Comparison of ENCODE assay signal across 34 cellular contexts in the genomic region with DNA sequence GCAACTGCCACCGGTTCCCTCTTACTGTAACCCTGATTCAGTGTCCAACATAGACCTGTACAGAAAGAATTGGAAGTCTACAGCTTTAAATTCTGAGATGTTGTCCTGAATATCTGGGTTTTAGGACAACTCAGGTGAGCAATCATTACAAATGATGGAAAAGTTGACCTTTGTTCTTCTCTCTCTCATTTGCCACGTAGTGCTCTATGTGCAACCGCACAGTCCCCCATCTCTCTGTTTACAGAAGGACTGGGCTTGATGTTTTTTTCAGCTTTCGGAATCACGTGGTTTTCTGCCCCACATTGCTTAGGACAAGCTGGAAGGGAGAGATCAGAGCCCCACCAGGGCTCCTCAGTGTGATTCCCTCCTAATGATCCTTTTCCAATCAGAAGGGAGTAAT. TPM values are rescaled to one million over a fixed set of nuclear protein-coding genes. Genes with fewer than 3 reads are reported as not detected.
"Had no signal": no experiment of that assay in that cellular context is flagged by ENCODE, and none has a peak within 500 bp of the region (broad histone marks: within the 10 kb centered on the region; RNA-seq: fewer than 3 reads in every experiment).

No MANE protein-coding gene starts in this region.

- FAIRE-seq: endometrium, islet of Langerhans, keratinocyte had no signal

- ATAC-seq: effector memory CD8-positive, alpha-beta T cell; esophagus mucosa; gastrocnemius medialis; heart right ventricle; left cardiac atrium; lower lobe of right lung; mucosa of descending colon had no signal

- H3K27ac ChIP-seq: colonic mucosa, dorsolateral prefrontal cortex, epithelial cell of prostate, esophagus squamous epithelium, gastrocnemius medialis, heart right ventricle, left ventricle myocardium inferior, lower lobe of right lung had no signal

- H3K36me3 ChIP-seq: colonic mucosa, esophagus squamous epithelium, gastrocnemius medialis, heart right ventricle, left ventricle myocardium inferior, lower lobe of right lung had no signal

- H3K4me1 ChIP-seq: colonic mucosa, esophagus squamous epithelium, gastrocnemius medialis, heart right ventricle, left ventricle myocardium inferior had no signal

- H3K4me3 ChIP-seq: colonic mucosa, dorsolateral prefrontal cortex, esophagus squamous epithelium, gastrocnemius medialis, heart right ventricle, left ventricle myocardium inferior, lower lobe of right lung, mucosa of descending colon had no signal

- H3K27me3 ChIP-seq: colonic mucosa, esophagus squamous epithelium, gastrocnemius medialis had no signal

- H3K9me3 ChIP-seq: colonic mucosa, esophagus squamous epithelium, gastrocnemius medialis, heart right ventricle, left ventricle myocardium inferior, lower lobe of right lung, mucosa of descending colon had no signal

- DNase-seq: cerebellar nuclear complex; colonic mucosa; cortex of kidney; dorsolateral prefrontal cortex; effector CD8-positive, alpha-beta T cell; effector memory CD8-positive, alpha-beta T cell; endodermal cell; erythroblast; esophagus squamous epithelium; foreskin fibroblast; foreskin melanocyte; gastrocnemius medialis; glutamatergic neuron; head of caudate nucleus; heart right ventricle; hypothalamus; left cardiac atrium; left ventricle myocardium inferior; lower lobe of right lung; mesenchymal stem cell; mucosa of descending colon had no signal

RNA-seq across cellular contexts. Expression of a gene that starts 22.2 kb away (rescaled TPM):
- total RNA-seq: chondrocyte, colonic mucosa, endodermal cell, esophagus mucosa, esophagus squamous epithelium, gastrocnemius medialis, glomerular endothelial cell, heart right ventricle, kidney epithelial cell, left cardiac atrium, left ventricle myocardium inferior, lower leg skin, lower lobe of right lung, lung microvascular endothelial cell, mesenteric fat pad, mesothelial cell of epicardium, mucosa of descending colon, myocyte had no signal
- polyA plus RNA-seq: heart right ventricle, keratinocyte had no signal
